ENCODE assay signal across 8 cellular contexts in the genomic region with DNA sequence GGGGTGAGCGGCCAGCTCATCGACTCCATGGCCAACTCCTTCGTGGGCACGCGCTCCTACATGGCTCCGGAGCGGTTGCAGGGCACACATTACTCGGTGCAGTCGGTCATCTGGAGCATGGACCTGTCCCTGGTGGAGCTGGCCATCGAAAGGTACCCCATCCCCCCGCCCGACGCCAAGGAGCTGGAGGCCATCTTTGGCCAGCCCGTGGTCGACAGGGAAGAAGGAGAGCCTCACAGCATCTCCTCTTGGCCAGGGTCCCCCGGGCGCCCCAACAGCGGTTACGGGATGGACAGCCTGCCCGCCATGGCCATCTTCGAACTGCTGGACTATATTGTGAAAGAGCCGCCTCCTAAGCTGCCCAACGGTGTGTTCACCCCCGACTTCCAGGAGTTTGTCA.
"Had no signal": no experiment of that assay in that cellular context is flagged by ENCODE, and none has a peak within 500 bp of the region (broad histone marks: within the 10 kb centered on the region; RNA-seq: fewer than 3 reads in every experiment).

No MANE protein-coding gene starts in this region.

- H3K4me3 Mint-ChIP-seq: H9 had no signal

- H3K4me1 Mint-ChIP-seq: H9 had no signal

- FAIRE-seq: H54, HTR-8/SVneo had no signal

- H3K4me3 ChIP-seq: K562 had no signal

- H3K27ac Mint-ChIP-seq: H9 had no signal

- DNase-seq: GOT3, HCEC 1CT, IMR-90, KG1 had no signal
